Comparison of ENCODE assay signal across 21 cellular contexts in the genomic region with DNA sequence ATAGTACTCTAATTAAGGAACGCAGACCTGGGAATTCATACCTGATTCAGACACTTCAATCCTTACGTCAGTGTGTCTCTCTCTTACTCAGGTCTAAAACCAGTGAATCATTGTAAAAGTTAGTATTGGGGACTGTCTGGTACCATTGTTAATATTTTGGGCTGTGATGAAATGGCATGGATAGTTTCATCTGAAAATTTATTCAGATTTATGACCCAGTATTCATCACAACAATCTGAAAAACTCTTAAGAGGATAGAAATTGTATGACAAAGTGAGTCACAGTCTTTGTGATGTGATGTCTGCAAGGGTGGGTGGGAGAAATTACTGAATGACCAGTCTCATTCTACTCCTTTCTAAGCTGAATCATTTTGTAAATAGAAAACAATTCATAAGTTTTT. TPM values are rescaled to one million over a fixed set of nuclear protein-coding genes. Genes with fewer than 3 reads are reported as not detected.
DNase-seq lines count a peak whose midpoint lies in the region; ATAC-seq and TF ChIP-seq lines count a peak whose summit lies in the region.
"Had no signal": no experiment of that assay in that cellular context is flagged by ENCODE, and none has a peak within 500 bp of the region (broad histone marks: within the 10 kb centered on the region; RNA-seq: fewer than 3 reads in every experiment).

No MANE protein-coding gene starts in this region.

- peaks cover 19% of the 10 kb centered on the region for H3K4me1 ChIP-seq in PC-3 (ENCODE audit: insufficient read depth, low read length)
- peaks cover 65% of the 10 kb centered on the region for H3K4me1 ChIP-seq in osteoblast (ENCODE audit: insufficient read depth, low read length)

- H3K27ac ChIP-seq in PC-3 (ENCODE audit: low read length), result peak overlapping the region; percentile 75
- peak overlapping the region; percentile 22 for H3K27ac ChIP-seq in osteoblast (ENCODE audit: low read depth, low read length)
- H3K27ac ChIP-seq: VCaP had no signal

- H3K27me3 Mint-ChIP-seq in Calu3 (ENCODE audit: unreplicated experiment) (no peaks in the 10 kb centered on the region), chondrocyte (ENCODE audit: low read depth) (no peaks in the 10 kb centered on the region)
- peaks cover 26% of the 10 kb centered on the region for H3K27me3 Mint-ChIP-seq in activated CD8-positive, alpha-beta T cell treated with anti-CD3 and anti-CD28 coated beads, Interleukin-2, amount 10 ng/mL, durations not matched to agents 7 days and 5 days (ENCODE audit: low read depth)

- POLR2A ChIA-PET in PC-3 (lab: Charles Lee; ENCODE audit: unreplicated experiment), result no interaction called here
- POLR2A ChIA-PET in activated CD8-positive, alpha-beta T cell treated with anti-CD3 and anti-CD28 coated beads, Interleukin-2, amount 10 ng/mL, durations not matched to agents 7 days and 5 days (lab: Charles Lee), result no interaction called here

- DNase-seq in Calu3 (no peak), PC-3 (peak; percentile 72), chondrocyte (ENCODE audit: low spot score) (no peak), osteoblast (ENCODE audit: insufficient read length, low spot score, missing footprints) (no peak), NCI-H69 (lab: John Stamatoyannopoulos, UW) (no peak)
- no peak for DNase-seq in activated CD8-positive, alpha-beta T cell treated with anti-CD3 and anti-CD28 coated beads, Interleukin-2, amount 10 ng/mL, durations not matched to agents 7 days and 5 days
- DNase-seq: activated CD4-positive, alpha-beta T cell treated with anti-CD3 and anti-CD28 coated beads, Interleukin-2, amount 10 ng/mL, durations not matched to agents 24 days and 14 days; C1 segment of cervical spinal cord; GF-D8; mucosa of descending colon; NCI-H1092 treated with DMSO at 0.1 percent for 48 hours; NCI-H1930; NCI-H226; nephron progenitor cell; posterior cingulate gyrus had no signal

- CTCF ChIA-PET in Calu3 (lab: Charles Lee), result no interaction called here
- CTCF ChIA-PET in PC-3 (lab: Charles Lee), result no interaction called here
- CTCF ChIA-PET in activated CD8-positive, alpha-beta T cell treated with anti-CD3 and anti-CD28 coated beads, Interleukin-2, amount 10 ng/mL, durations not matched to agents 7 days and 5 days (lab: Charles Lee), result no interaction called here

- BruUV-seq in Calu3 (replicated peaks; lab: Mats Ljungman, UMichigan) (no TSS peak), PC-3 (replicated peaks; lab: Mats Ljungman, UMichigan) (no TSS peak)

- H3K9me2 ChIP-seq in PC-3 (replicated peaks; ENCODE audit: low read length), result no peaks in the 10 kb centered on the region

- H4K20me1 ChIP-seq in PC-3 (ENCODE audit: low read length) (no peaks in the 10 kb centered on the region), osteoblast (ENCODE audit: insufficient read depth, low read length) (peaks cover 91% of the 10 kb centered on the region)

- peak; percentile 88 for ATAC-seq in PC-3
- ATAC-seq in HG02642 (IDR thresholded peaks at IDR 0.05; ENCODE audit: poor library complexity, unreplicated experiment), result no peak
- no peak for ATAC-seq in HG02970 (IDR thresholded peaks at IDR 0.05; ENCODE audit: low FRiP score, unreplicated experiment)
- no peak for ATAC-seq in activated CD8-positive, alpha-beta T cell treated with anti-CD3 and anti-CD28 coated beads, Interleukin-2, amount 10 ng/mL, durations not matched to agents 7 days and 5 days
- ATAC-seq: activated naive CD4-positive, alpha-beta T cell treated with anti-CD3 and anti-CD28 coated beads, Interleukin-2, amount 50 U/mL, for 72 hours; HCT116; mucosa of descending colon had no signal

- H3K9me3 Mint-ChIP-seq in Calu3 (ENCODE audit: low read depth, unreplicated experiment), result no peaks in the 10 kb centered on the region
- H3K9me3 Mint-ChIP-seq in chondrocyte (ENCODE audit: low read depth), result no peaks in the 10 kb centered on the region
- H3K9me3 Mint-ChIP-seq in activated CD8-positive, alpha-beta T cell treated with anti-CD3 and anti-CD28 coated beads, Interleukin-2, amount 10 ng/mL, durations not matched to agents 7 days and 5 days (ENCODE audit: insufficient read depth), result no peaks in the 10 kb centered on the region
- H3K9me3 Mint-ChIP-seq: activated CD4-positive, alpha-beta T cell treated with anti-CD3 and anti-CD28 coated beads, Interleukin-2, amount 10 ng/mL, durations not matched to agents 24 days and 14 days; activated naive CD4-positive, alpha-beta T cell treated with anti-CD3 and anti-CD28 coated beads, Interleukin-2, amount 50 U/mL, for 72 hours; T-helper 1 cell treated with Interleukin-12 subunit alpha and Interleukin-12 subunit beta and Interleukin-4 antibody, amounts not matched to agents 30 μg/mL and 1 μg/mL, for 36 hours had no signal

- H3K4me3 ChIP-seq in PC-3 (ENCODE audit: low read length) (no peak overlapping the region; the same call in 1 of the 2 replicates), osteoblast (ENCODE audit: insufficient read depth, low read length) (no peak overlapping the region)
- H3K4me3 ChIP-seq: mucosa of descending colon had no signal

- H3K9me3 ChIP-seq in PC-3 (ENCODE audit: low read length) (no peaks in the 10 kb centered on the region), osteoblast (ENCODE audit: low read depth, low read length) (no peaks in the 10 kb centered on the region)
- H3K9me3 ChIP-seq: mucosa of descending colon had no signal

- H3K4me1 Mint-ChIP-seq in Calu3 (ENCODE audit: low read depth, unreplicated experiment) (peaks cover 12% of the 10 kb centered on the region), chondrocyte (ENCODE audit: low read depth) (peaks cover 53% of the 10 kb centered on the region)
- H3K4me1 Mint-ChIP-seq in activated CD8-positive, alpha-beta T cell treated with anti-CD3 and anti-CD28 coated beads, Interleukin-2, amount 10 ng/mL, durations not matched to agents 7 days and 5 days (ENCODE audit: low read depth), result no peaks in the 10 kb centered on the region
- H3K4me1 Mint-ChIP-seq: activated CD4-positive, alpha-beta T cell treated with anti-CD3 and anti-CD28 coated beads, Interleukin-2, amount 10 ng/mL, durations not matched to agents 24 days and 14 days had no signal

- peaks cover 5% of the 10 kb centered on the region for H3K36me3 Mint-ChIP-seq in Calu3 (ENCODE audit: insufficient read depth, unreplicated experiment)
- H3K36me3 Mint-ChIP-seq in chondrocyte (ENCODE audit: low read depth), result peaks cover 7% of the 10 kb centered on the region
- H3K36me3 Mint-ChIP-seq in activated CD8-positive, alpha-beta T cell treated with anti-CD3 and anti-CD28 coated beads, Interleukin-2, amount 10 ng/mL, durations not matched to agents 7 days and 5 days (ENCODE audit: low read depth), result no peaks in the 10 kb centered on the region
- H3K36me3 Mint-ChIP-seq: activated naive CD4-positive, alpha-beta T cell treated with anti-CD3 and anti-CD28 coated beads, Interleukin-2, amount 50 U/mL, for 72 hours had no signal

- TF ChIP-seq CTCF in Calu3 (IDR thresholded peaks at IDR 0.05; ENCODE audit: unreplicated experiment) (no peak), PC-3 (conservative IDR thresholded peaks at IDR 0.05; ENCODE audit: low read depth, low read length) (no peak), chondrocyte (IDR thresholded peaks at IDR 0.05) (no peak), osteoblast (IDR thresholded peaks at IDR 0.05; ENCODE audit: extremely low read depth, low read depth, low read length) (no peak)

- H3K4me2 ChIP-seq in PC-3 (ENCODE audit: low read length) (peak overlapping the region; percentile 66), osteoblast (ENCODE audit: insufficient read depth, low read length) (peak overlapping the region; percentile 46)

- H2AFZ ChIP-seq in PC-3 (ENCODE audit: low read length), result no peak overlapping the region
- H2AFZ ChIP-seq in osteoblast (ENCODE audit: low read length), result no peak overlapping the region

- H3K27me3 ChIP-seq in PC-3 (ENCODE audit: low read length), result no peaks in the 10 kb centered on the region
- no peaks in the 10 kb centered on the region for H3K27me3 ChIP-seq in osteoblast (ENCODE audit: insufficient read depth, low read length)

- H3K27ac Mint-ChIP-seq in Calu3 (ENCODE audit: unreplicated experiment) (peak overlapping the region; percentile 64), chondrocyte (ENCODE audit: unreplicated experiment) (peak overlapping the region; percentile 74)
- H3K27ac Mint-ChIP-seq in activated CD8-positive, alpha-beta T cell treated with anti-CD3 and anti-CD28 coated beads, Interleukin-2, amount 10 ng/mL, durations not matched to agents 7 days and 5 days, result no peak overlapping the region
- H3K27ac Mint-ChIP-seq: activated CD4-positive, alpha-beta T cell treated with anti-CD3 and anti-CD28 coated beads, Interleukin-2, amount 10 ng/mL, durations not matched to agents 24 days and 14 days; activated naive CD4-positive, alpha-beta T cell treated with anti-CD3 and anti-CD28 coated beads, Interleukin-2, amount 50 U/mL, for 72 hours; nephron progenitor cell; T-helper 1 cell treated with Interleukin-12 subunit alpha and Interleukin-12 subunit beta and Interleukin-4 antibody, amounts not matched to agents 30 μg/mL and 1 μg/mL, for 36 hours had no signal

- H3K79me2 ChIP-seq in PC-3 (ENCODE audit: low read length) (peaks cover 35% of the 10 kb centered on the region), osteoblast (ENCODE audit: insufficient read depth, low read length) (peaks cover 100% of the 10 kb centered on the region)

- H3K4me3 Mint-ChIP-seq in Calu3 (ENCODE audit: low read depth, unreplicated experiment), result no peak overlapping the region
- H3K4me3 Mint-ChIP-seq in chondrocyte (ENCODE audit: unreplicated experiment), result no peak overlapping the region
- H3K4me3 Mint-ChIP-seq in activated CD8-positive, alpha-beta T cell treated with anti-CD3 and anti-CD28 coated beads, Interleukin-2, amount 10 ng/mL, durations not matched to agents 7 days and 5 days, result no peak overlapping the region
- H3K4me3 Mint-ChIP-seq: activated CD4-positive, alpha-beta T cell treated with anti-CD3 and anti-CD28 coated beads, Interleukin-2, amount 10 ng/mL, durations not matched to agents 24 days and 14 days; nephron progenitor cell; T-helper 1 cell treated with Interleukin-12 subunit alpha and Interleukin-12 subunit beta and Interleukin-4 antibody, amounts not matched to agents 30 μg/mL and 1 μg/mL, for 36 hours had no signal

- intact Hi-C loops in Calu3 (cut with micrococcal nuclease; ENCODE audit: unreplicated experiment) (loop anchor here (10.0 kb wide), 1 partner anchor 58 kb away; no protein-coding TSS in a partner anchor), PC-3 (cut with micrococcal nuclease) (loop anchor here (10.0 kb wide), 1 partner anchor 52 kb away; no protein-coding TSS in a partner anchor)

- 0 out of 2 replicates have a peak overlapping the region, but pooled peaks have one; percentile 7 for H3K9ac ChIP-seq in PC-3 (ENCODE audit: low read length)

- H3F3A ChIP-seq in PC-3 (ENCODE audit: low read length, unreplicated experiment), result no peaks in the 10 kb centered on the region

- H3K36me3 ChIP-seq in PC-3 (ENCODE audit: low read depth, low read length), result no peaks in the 10 kb centered on the region
- H3K36me3 ChIP-seq in osteoblast (ENCODE audit: insufficient read depth, low read length), result peaks cover 55% of the 10 kb centered on the region

RNA-seq across cellular contexts. Expression of a gene that starts 10.3 kb away (rescaled TPM):
- total RNA-seq in Calu3 (2022) (33.7 and 43.6 TPM in 2 replicates), PC-3 (2014; rRNA removed) (4.0 and 4.1 TPM in 2 replicates), chondrocyte (25.0 to 26.2 TPM (median 25.1 TPM) in 3 replicates), osteoblast (69.2 and 86.5 TPM in 2 replicates)
- under 1 TPM in 1 of 2 experiments, not detected in 1; 0.13 TPM for total RNA-seq in activated CD8-positive, alpha-beta T cell treated with anti-CD3 and anti-CD28 coated beads, Interleukin-2, amount 10 ng/mL, durations not matched to agents 7 days and 5 days
